8 cellular contexts compared by ENCODE assay signal in genomic region chr6:89360415-89360999, GRCh38. TPM values are rescaled to one million over a fixed set of nuclear protein-coding genes. Genes with fewer than 3 reads are reported as not detected.
A peak's percentile ranks its signal among the peaks of the same experiment; 100 is the strongest.
DNase-seq lines count a peak whose midpoint lies in the region; ATAC-seq lines count a peak whose summit lies in the region.

No MANE protein-coding gene starts in this region.

- H3K27ac Mint-ChIP-seq in T-helper 2 cell treated with Interferon-gamma antibody and Interleukin-4, amounts not matched to agents 5 μg/mL and 100 μg/mL, for 36 hours = peak overlapping the region; percentile 35
- peak overlapping the region; percentile 75 for H3K27ac Mint-ChIP-seq in stimulated activated naive CD8-positive, alpha-beta T cell treated with anti-CD3 and anti-CD28 coated beads, Interleukin-15, Interleukin-2, amounts not matched to agents 100 ng/mL and 50 ng/mL, for 24 hours

- DNase-seq in activated T-cell treated with anti-CD3 and anti-CD28 coated beads, Interleukin-2, amount 50 U/mL, for 4 hours = no peak
- DNase-seq in activated T-cell treated with anti-CD3 and anti-CD28 coated beads for 4 hours = no peak
- DNase-seq in T-helper 2 cell treated with Interferon-gamma antibody and Interleukin-4, amounts not matched to agents 5 μg/mL and 100 μg/mL, for 36 hours (ENCODE audit: low spot score) = no peak
- DNase-seq in OCI-M2 (lab: John Stamatoyannopoulos, UW; ENCODE audit: unreplicated experiment) = no peak
- DNase-seq in occipital lobe (lab: John Stamatoyannopoulos, UW) = no peak
- DNase-seq in NCI-H1417 treated with DMSO at 0.1 percent for 48 hours (lab: John Stamatoyannopoulos, UW) = no peak

- H3K4me1 Mint-ChIP-seq in activated T-cell treated with anti-CD3 and anti-CD28 coated beads, Interleukin-2, amount 50 U/mL, for 4 hours (ENCODE audit: low read depth) = peaks cover 56% of the 10 kb centered on the region
- H3K4me1 Mint-ChIP-seq in T-helper 2 cell treated with Interferon-gamma antibody and Interleukin-4, amounts not matched to agents 5 μg/mL and 100 μg/mL, for 36 hours (ENCODE audit: low read depth) = peaks cover 46% of the 10 kb centered on the region
- H3K4me1 Mint-ChIP-seq in stimulated activated naive CD8-positive, alpha-beta T cell treated with anti-CD3 and anti-CD28 coated beads, Interleukin-15, Interleukin-2, amounts not matched to agents 100 ng/mL and 50 ng/mL, for 24 hours (ENCODE audit: low read depth) = peaks cover 65% of the 10 kb centered on the region

- ATAC-seq in activated T-cell treated with anti-CD3 and anti-CD28 coated beads, Interleukin-2, amount 50 U/mL, for 4 hours = peak; percentile 85 to 91
- ATAC-seq in HG02973 (IDR thresholded peaks at IDR 0.05; ENCODE audit: unreplicated experiment) = peak; percentile 41

- no peak overlapping the region for H3K4me3 Mint-ChIP-seq in activated T-cell treated with anti-CD3 and anti-CD28 coated beads, Interleukin-2, amount 50 U/mL, for 4 hours
- H3K4me3 Mint-ChIP-seq in T-helper 2 cell treated with Interferon-gamma antibody and Interleukin-4, amounts not matched to agents 5 μg/mL and 100 μg/mL, for 36 hours = peak overlapping the region; percentile 1
- H3K4me3 Mint-ChIP-seq in stimulated activated naive CD8-positive, alpha-beta T cell treated with anti-CD3 and anti-CD28 coated beads, Interleukin-15, Interleukin-2, amounts not matched to agents 100 ng/mL and 50 ng/mL, for 24 hours = peak overlapping the region; percentile 14

- H3K27me3 Mint-ChIP-seq in activated T-cell treated with anti-CD3 and anti-CD28 coated beads, Interleukin-2, amount 50 U/mL, for 4 hours (ENCODE audit: low read depth) = no peaks in the 10 kb centered on the region
- no peaks in the 10 kb centered on the region for H3K27me3 Mint-ChIP-seq in T-helper 2 cell treated with Interferon-gamma antibody and Interleukin-4, amounts not matched to agents 5 μg/mL and 100 μg/mL, for 36 hours (ENCODE audit: low read depth)
- no peaks in the 10 kb centered on the region for H3K27me3 Mint-ChIP-seq in stimulated activated naive CD8-positive, alpha-beta T cell treated with anti-CD3 and anti-CD28 coated beads, Interleukin-15, Interleukin-2, amounts not matched to agents 100 ng/mL and 50 ng/mL, for 24 hours

- H3K9me3 Mint-ChIP-seq in activated T-cell treated with anti-CD3 and anti-CD28 coated beads, Interleukin-2, amount 50 U/mL, for 4 hours = no peaks in the 10 kb centered on the region
- H3K9me3 Mint-ChIP-seq in T-helper 2 cell treated with Interferon-gamma antibody and Interleukin-4, amounts not matched to agents 5 μg/mL and 100 μg/mL, for 36 hours = no peaks in the 10 kb centered on the region
- no peaks in the 10 kb centered on the region for H3K9me3 Mint-ChIP-seq in stimulated activated naive CD8-positive, alpha-beta T cell treated with anti-CD3 and anti-CD28 coated beads, Interleukin-15, Interleukin-2, amounts not matched to agents 100 ng/mL and 50 ng/mL, for 24 hours

- H3K36me3 Mint-ChIP-seq in activated T-cell treated with anti-CD3 and anti-CD28 coated beads, Interleukin-2, amount 50 U/mL, for 4 hours (ENCODE audit: insufficient read depth) = no peaks in the 10 kb centered on the region
- H3K36me3 Mint-ChIP-seq in T-helper 2 cell treated with Interferon-gamma antibody and Interleukin-4, amounts not matched to agents 5 μg/mL and 100 μg/mL, for 36 hours (ENCODE audit: low read depth) = peaks cover 2% of the 10 kb centered on the region
- no peaks in the 10 kb centered on the region for H3K36me3 Mint-ChIP-seq in stimulated activated naive CD8-positive, alpha-beta T cell treated with anti-CD3 and anti-CD28 coated beads, Interleukin-15, Interleukin-2, amounts not matched to agents 100 ng/mL and 50 ng/mL, for 24 hours (ENCODE audit: low read depth)

RNA-seq across cellular contexts. Expression of gene UBE2J1, which starts 8.0 kb away (rescaled TPM):
- 10 to 100 TPM; 15.0 to 19.4 (median 16.1) TPM for total RNA-seq in activated T-cell treated with anti-CD3 and anti-CD28 coated beads, Interleukin-2, amount 50 U/mL, for 4 hours
- total RNA-seq in occipital lobe = 62.5 TPM

RNA-seq across cellular contexts. Expression of gene GABRR2, which starts 45.4 kb away (rescaled TPM):
- total RNA-seq in activated T-cell treated with anti-CD3 and anti-CD28 coated beads, Interleukin-2, amount 50 U/mL, for 4 hours = under 1 TPM in 1 of 3 donors, not detected in 2; 0.19 TPM
- total RNA-seq in occipital lobe = 0.16 TPM

RNA-seq across cellular contexts. Expression of gene RRAGD, which starts 51.6 kb away (rescaled TPM):
- 10 to 100 TPM in 2 of 3 donors, 1 to 10 TPM in 1; 7.3 to 11.9 (median 10.2) TPM for total RNA-seq in activated T-cell treated with anti-CD3 and anti-CD28 coated beads, Interleukin-2, amount 50 U/mL, for 4 hours
- total RNA-seq in occipital lobe = 99.2 TPM
